ENCODE assay signal across 1 cellular context in the genomic region with DNA sequence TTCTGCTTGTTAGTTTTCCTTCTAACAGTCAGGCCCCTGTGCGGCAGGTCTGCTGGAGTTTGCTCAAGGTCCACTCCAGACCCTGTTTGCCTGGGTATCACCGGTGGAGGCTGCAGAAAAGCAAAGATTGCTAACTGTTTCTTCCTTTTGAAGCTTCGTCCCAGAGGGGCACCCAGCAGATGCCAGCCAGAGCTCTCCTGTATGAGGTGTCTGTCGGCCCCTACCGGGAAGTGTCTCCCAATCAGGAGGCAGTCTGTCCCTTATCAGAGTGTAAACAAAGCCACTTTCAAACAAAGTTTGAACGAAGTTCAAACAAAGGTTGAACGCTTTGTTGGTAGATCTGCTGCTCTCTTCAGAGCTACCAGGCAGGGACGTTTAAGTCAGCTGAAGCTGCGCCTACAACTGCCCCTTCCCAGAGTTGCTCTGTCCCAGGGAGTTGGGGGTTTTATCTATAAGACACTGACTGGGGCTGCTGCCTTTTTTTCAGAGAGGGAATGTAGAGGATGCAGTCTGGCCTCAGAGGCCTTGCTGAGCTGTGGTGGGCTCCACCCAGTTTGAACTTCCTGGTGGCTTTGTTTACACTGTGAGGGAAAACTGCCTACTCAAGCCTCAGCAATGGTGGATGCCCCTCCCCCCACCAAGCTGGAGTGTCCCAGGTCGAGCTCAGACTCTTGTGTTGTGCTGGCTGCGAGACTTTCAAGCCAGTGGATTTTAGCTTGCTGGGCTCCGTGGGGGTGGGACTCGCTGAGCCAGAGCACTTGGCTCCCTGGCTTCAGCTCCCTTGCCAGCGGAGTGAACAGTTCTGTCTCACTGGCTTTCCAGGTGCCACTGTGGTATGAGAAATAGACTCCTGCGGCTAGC.
A peak's percentile ranks its signal among the peaks of the same experiment; 100 is the strongest.
TF ChIP-seq lines count a peak whose summit lies in the region.

No MANE protein-coding gene starts in this region.

TF ChIP-seq in GM23338, 12 proteins besides CTCF, POLR2A, EP300 and RAD21 (continued from another document):
- TF ChIP-seq, protein P1, sequence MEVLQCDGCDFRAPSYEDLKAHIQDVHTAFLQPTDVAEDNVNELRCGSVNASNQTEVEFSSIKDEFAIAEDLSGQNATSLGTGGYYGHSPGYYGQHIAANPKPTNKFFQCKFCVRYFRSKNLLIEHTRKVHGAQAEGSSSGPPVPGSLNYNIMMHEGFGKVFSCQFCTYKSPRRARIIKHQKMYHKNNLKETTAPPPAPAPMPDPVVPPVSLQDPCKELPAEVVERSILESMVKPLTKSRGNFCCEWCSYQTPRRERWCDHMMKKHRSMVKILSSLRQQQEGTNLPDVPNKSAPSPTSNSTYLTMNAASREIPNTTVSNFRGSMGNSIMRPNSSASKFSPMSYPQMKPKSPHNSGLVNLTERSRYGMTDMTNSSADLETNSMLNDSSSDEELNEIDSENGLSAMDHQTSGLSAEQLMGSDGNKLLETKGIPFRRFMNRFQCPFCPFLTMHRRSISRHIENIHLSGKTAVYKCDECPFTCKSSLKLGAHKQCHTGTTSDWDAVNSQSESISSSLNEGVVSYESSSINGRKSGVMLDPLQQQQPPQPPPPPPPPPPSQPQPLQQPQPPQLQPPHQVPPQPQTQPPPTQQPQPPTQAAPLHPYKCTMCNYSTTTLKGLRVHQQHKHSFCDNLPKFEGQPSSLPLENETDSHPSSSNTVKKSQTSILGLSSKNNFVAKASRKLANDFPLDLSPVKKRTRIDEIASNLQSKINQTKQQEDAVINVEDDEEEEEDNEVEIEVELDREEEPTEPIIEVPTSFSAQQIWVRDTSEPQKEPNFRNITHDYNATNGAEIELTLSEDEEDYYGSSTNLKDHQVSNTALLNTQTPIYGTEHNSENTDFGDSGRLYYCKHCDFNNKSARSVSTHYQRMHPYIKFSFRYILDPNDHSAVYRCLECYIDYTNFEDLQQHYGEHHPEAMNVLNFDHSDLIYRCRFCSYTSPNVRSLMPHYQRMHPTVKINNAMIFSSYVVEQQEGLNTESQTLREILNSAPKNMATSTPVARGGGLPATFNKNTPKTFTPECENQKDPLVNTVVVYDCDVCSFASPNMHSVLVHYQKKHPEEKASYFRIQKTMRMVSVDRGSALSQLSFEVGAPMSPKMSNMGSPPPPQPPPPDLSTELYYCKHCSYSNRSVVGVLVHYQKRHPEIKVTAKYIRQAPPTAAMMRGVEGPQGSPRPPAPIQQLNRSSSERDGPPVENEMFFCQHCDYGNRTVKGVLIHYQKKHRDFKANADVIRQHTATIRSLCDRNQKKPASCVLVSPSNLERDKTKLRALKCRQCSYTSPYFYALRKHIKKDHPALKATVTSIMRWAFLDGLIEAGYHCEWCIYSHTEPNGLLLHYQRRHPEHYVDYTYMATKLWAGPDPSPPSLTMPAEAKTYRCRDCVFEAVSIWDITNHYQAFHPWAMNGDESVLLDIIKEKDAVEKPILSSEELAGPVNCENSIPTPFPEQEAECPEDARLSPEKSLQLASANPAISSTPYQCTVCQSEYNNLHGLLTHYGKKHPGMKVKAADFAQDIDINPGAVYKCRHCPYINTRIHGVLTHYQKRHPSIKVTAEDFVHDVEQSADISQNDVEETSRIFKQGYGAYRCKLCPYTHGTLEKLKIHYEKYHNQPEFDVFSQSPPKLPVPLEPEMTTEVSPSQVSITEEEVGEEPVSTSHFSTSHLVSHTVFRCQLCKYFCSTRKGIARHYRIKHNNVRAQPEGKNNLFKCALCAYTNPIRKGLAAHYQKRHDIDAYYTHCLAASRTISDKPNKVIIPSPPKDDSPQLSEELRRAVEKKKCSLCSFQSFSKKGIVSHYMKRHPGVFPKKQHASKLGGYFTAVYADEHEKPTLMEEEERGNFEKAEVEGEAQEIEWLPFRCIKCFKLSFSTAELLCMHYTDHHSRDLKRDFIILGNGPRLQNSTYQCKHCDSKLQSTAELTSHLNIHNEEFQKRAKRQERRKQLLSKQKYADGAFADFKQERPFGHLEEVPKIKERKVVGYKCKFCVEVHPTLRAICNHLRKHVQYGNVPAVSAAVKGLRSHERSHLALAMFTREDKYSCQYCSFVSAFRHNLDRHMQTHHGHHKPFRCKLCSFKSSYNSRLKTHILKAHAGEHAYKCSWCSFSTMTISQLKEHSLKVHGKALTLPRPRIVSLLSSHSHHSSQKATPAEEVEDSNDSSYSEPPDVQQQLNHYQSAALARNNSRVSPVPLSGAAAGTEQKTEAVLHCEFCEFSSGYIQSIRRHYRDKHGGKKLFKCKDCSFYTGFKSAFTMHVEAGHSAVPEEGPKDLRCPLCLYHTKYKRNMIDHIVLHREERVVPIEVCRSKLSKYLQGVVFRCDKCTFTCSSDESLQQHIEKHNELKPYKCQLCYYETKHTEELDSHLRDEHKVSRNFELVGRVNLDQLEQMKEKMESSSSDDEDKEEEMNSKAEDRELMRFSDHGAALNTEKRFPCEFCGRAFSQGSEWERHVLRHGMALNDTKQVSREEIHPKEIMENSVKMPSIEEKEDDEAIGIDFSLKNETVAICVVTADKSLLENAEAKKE (CRISPR knock-in tag; IDR thresholded peaks at IDR 0.05): peak; percentile 36; the same call in 1 of the 2 replicates
- TF ChIP-seq ZNF331 (CRISPR knock-in tag; IDR thresholded peaks at IDR 0.05; ENCODE audit: low read depth): no peak
TF ChIP-seq in GM23338: peak in this region for 1.
